Comparison of ENCODE assay signal across 15 cellular contexts in genomic region chr17:32819035-32819434, GRCh38. TPM values are rescaled to one million over a fixed set of nuclear protein-coding genes. Genes with fewer than 3 reads are reported as not detected.
DNase-seq lines count a peak whose midpoint lies in the region; ATAC-seq, FAIRE-seq and TF ChIP-seq lines count a peak whose summit lies in the region.
"Had no signal": no experiment of that assay in that cellular context is flagged by ENCODE, and none has a peak within 500 bp of the region (broad histone marks: within the 10 kb centered on the region; RNA-seq: fewer than 3 reads in every experiment).

No MANE protein-coding gene starts in this region.

- H3K9ac ChIP-seq in endothelial cell of umbilical vein (replicated peaks; ENCODE audit: extremely low read depth, insufficient read depth, low read length) = peak overlapping the region; percentile 11

- BruUV-seq in endothelial cell of umbilical vein (replicated peaks; lab: Mats Ljungman, UMichigan) = no TSS peak

- H3K27ac ChIP-seq in HEK293 (ENCODE audit: extremely low read depth, low read depth, low read length) (no peak overlapping the region), endothelial cell of umbilical vein (ENCODE audit: insufficient read depth, low read depth, low read length) (peak overlapping the region; percentile 50)
- H3K27ac ChIP-seq: colonic mucosa, spleen, WERI-Rb-1 had no signal

- dilution Hi-C loops in endothelial cell of umbilical vein (cut with MboI; ENCODE audit: extremely low pct_ligation_motif_present, low sequenced_read_pairs) = no loop called here

- CTCF ChIA-PET in HEK293 (lab: Yijun Ruan, JAX) (interaction anchor here (1.4 to 2.3 kb wide), 2 partner anchors 58 to 59 kb away, joined by 4 to 9 read pairs; partner anchors contain the start of gene MYO1D), endothelial cell of umbilical vein (lab: Charles Lee) (interaction anchor here (0.7 to 1.6 kb wide), 3 partner anchors 35 to 58 kb away, joined by 3 to 7 read pairs (median 4); partner anchors contain the start of gene MYO1D)

- TF ChIP-seq CTCF in AG09309 (IDR thresholded peaks at IDR 0.05; ENCODE audit: control insufficient read depth, insufficient read depth, low read depth, low read length, missing control alignments) (no peak), HEK293 (tag by site-specific recombination; IDR thresholded peaks at IDR 0.05) (no peak), endothelial cell of umbilical vein (IDR thresholded peaks at IDR 0.05; ENCODE audit: extremely low read depth in 1 of 2, insufficient read depth in 1 of 2, low read depth in 1 of 2, low read length in 2 of 2) (no peak), osteocyte (IDR thresholded peaks at IDR 0.05) (no peak)

- peak; percentile 44 for DNase-seq in AG09309 (ENCODE audit: low read depth)
- peak; percentile 79 for DNase-seq in endothelial cell of umbilical vein (ENCODE audit: low read depth, low spot score)
- peak; percentile 19 for DNase-seq in myocyte (ENCODE audit: low read depth)
- DNase-seq in NCI-H748 (lab: John Stamatoyannopoulos, UW; ENCODE audit: unreplicated experiment) = no peak
- no peak for DNase-seq in osteocyte (ENCODE audit: extremely low spot score, unreplicated experiment)
- no peak for DNase-seq in stimulated activated CD4-positive, alpha-beta T cell treated with anti-CD3 and anti-CD28 coated beads, Interleukin-4, amount 100 ng/mL, for 24 hours
- DNase-seq: colonic mucosa, Karpas-422, NCI-H1694 treated with DMSO at 0.1 percent for 48 hours, NCI-H82, spleen, WERI-Rb-1 had no signal

- H3K9me1 ChIP-seq in endothelial cell of umbilical vein (replicated peaks; ENCODE audit: control insufficient read depth, extremely low read depth, insufficient read depth, low read length) = no peaks in the 10 kb centered on the region

- no peak overlapping the region for H3K27ac Mint-ChIP-seq in osteocyte (ENCODE audit: unreplicated experiment)
- H3K27ac Mint-ChIP-seq: activated naive CD8-positive, alpha-beta T cell had no signal

- H3K4me3 ChIP-seq in AG09309 (ENCODE audit: control insufficient read depth, low read depth, low read length) (no peak overlapping the region), HEK293 (ENCODE audit: low read depth, low read length) (no peak overlapping the region), endothelial cell of umbilical vein (replicated peaks in 1 of 3; ENCODE audit: insufficient read depth in 1 of 3, low read depth in 1 of 3, low read length in 3 of 3) (no peak overlapping the region)
- H3K4me3 ChIP-seq: colonic mucosa, spleen had no signal

- no peak for TF ChIP-seq POLR2A in endothelial cell of umbilical vein (IDR thresholded peaks at IDR 0.05; ENCODE audit: low read depth, low read length)

- no peaks in the 10 kb centered on the region for H3K9me3 ChIP-seq in HEK293 (ENCODE audit: control insufficient read depth, insufficient read depth, low read depth, low read length)
- no peaks in the 10 kb centered on the region for H3K9me3 ChIP-seq in endothelial cell of umbilical vein (replicated peaks; ENCODE audit: control insufficient read depth, insufficient read depth, low read length)
- H3K9me3 ChIP-seq: colonic mucosa, spleen had no signal

- H3K36me3 Mint-ChIP-seq in osteocyte (ENCODE audit: unreplicated experiment) = no peaks in the 10 kb centered on the region

- H3K4me3 Mint-ChIP-seq in osteocyte (ENCODE audit: unreplicated experiment) = no peak overlapping the region
- H3K4me3 Mint-ChIP-seq: activated naive CD8-positive, alpha-beta T cell had no signal

- H3K79me2 ChIP-seq in endothelial cell of umbilical vein (ENCODE audit: control insufficient read depth, insufficient read depth, low read length) = peaks cover 8% of the 10 kb centered on the region

- H3K9me3 Mint-ChIP-seq in osteocyte (ENCODE audit: unreplicated experiment) = no peaks in the 10 kb centered on the region

- ATAC-seq in HG03159 (IDR thresholded peaks at IDR 0.05; ENCODE audit: unreplicated experiment) = no peak

- H3K4me1 ChIP-seq in HEK293 (ENCODE audit: control insufficient read depth, insufficient read depth, low read length) (peaks cover 6% of the 10 kb centered on the region), endothelial cell of umbilical vein (ENCODE audit: control insufficient read depth, extremely low read depth, insufficient read depth, low read length) (peaks cover 31% of the 10 kb centered on the region)
- H3K4me1 ChIP-seq: colonic mucosa had no signal

- no peaks in the 10 kb centered on the region for H3K27me3 ChIP-seq in endothelial cell of umbilical vein (ENCODE audit: control insufficient read depth in 2 of 2, insufficient read depth in 2 of 2, low read length in 2 of 2)
- H3K27me3 ChIP-seq: colonic mucosa had no signal

- H3K36me3 ChIP-seq in HEK293 (ENCODE audit: control insufficient read depth in 2 of 2, insufficient read depth in 1 of 2, low read length in 2 of 2) = no peaks in the 10 kb centered on the region
- H3K36me3 ChIP-seq in endothelial cell of umbilical vein (ENCODE audit: control insufficient read depth in 2 of 2, extremely low read depth in 1 of 2, insufficient read depth in 2 of 2, low read length in 2 of 2) = no peaks in the 10 kb centered on the region
- H3K36me3 ChIP-seq: colonic mucosa, spleen, WERI-Rb-1 had no signal

- POLR2A ChIA-PET in HEK293 (lab: Yijun Ruan, JAX) (no interaction called here), endothelial cell of umbilical vein (lab: Charles Lee) (no interaction called here)

- H3K4me2 ChIP-seq in endothelial cell of umbilical vein (ENCODE audit: insufficient read depth, low read length) = peak overlapping the region; percentile 53

- intact Hi-C loops in endothelial cell of umbilical vein (cut with micrococcal nuclease) = no loop called here

- no peaks in the 10 kb centered on the region for H3K27me3 Mint-ChIP-seq in osteocyte (ENCODE audit: unreplicated experiment)

- H4K20me1 ChIP-seq in endothelial cell of umbilical vein (replicated peaks; ENCODE audit: control insufficient read depth, extremely low read depth, insufficient read depth, low read length) = no peaks in the 10 kb centered on the region

- H2AFZ ChIP-seq in endothelial cell of umbilical vein (ENCODE audit: low read depth, low read length) = peak overlapping the region; percentile 35

- no peak for FAIRE-seq in endothelial cell of umbilical vein (lab: Jason Lieb, UNC)

- H3K4me1 Mint-ChIP-seq in osteocyte (ENCODE audit: unreplicated experiment) = peaks cover 4% of the 10 kb centered on the region

TF ChIP-seq in HEK293, 187 proteins besides CTCF, POLR2A, EP300 and RAD21:
- TF ChIP-seq ZBTB17 (tag by site-specific recombination; IDR thresholded peaks at IDR 0.05) = peak; percentile 46; the same call in 1 of the 2 replicates
- TF ChIP-seq SCRT2 (tag by site-specific recombination; IDR thresholded peaks at IDR 0.05) = no peak

TF ChIP-seq in endothelial cell of umbilical vein, 7 proteins besides CTCF, POLR2A, EP300 and RAD21:
- TF ChIP-seq JUN (IDR thresholded peaks at IDR 0.05; ENCODE audit: borderline replicate concordance, insufficient read depth, insufficient read length, low read depth) (no peak), FOS (IDR thresholded peaks at IDR 0.05; ENCODE audit: borderline replicate concordance, insufficient read depth, low read length) (no peak), EZH2 (IDR thresholded peaks at IDR 0.05; ENCODE audit: borderline replicate concordance, low read depth, low read length, severe bottlenecking) (no peak), POLR2AphosphoS5 (IDR thresholded peaks at IDR 0.05; ENCODE audit: insufficient read depth, low read depth, low read length) (no peak), MAX (IDR thresholded peaks at IDR 0.05; ENCODE audit: insufficient read depth, insufficient read length) (no peak), MYC (IDR thresholded peaks at IDR 0.05; ENCODE audit: low read depth, low read length) (no peak)

RNA-seq across cellular contexts. Expression of gene MYO1D, which starts 57.9 kb away (rescaled TPM):
- total RNA-seq in endothelial cell of umbilical vein (85.5 and 101 TPM in 2 replicates), myocyte (34.8 and 49.2 TPM in 2 replicates), osteocyte (15.4 and 19.1 TPM in 2 replicates)
- 34.8 and 37.8 TPM in 2 replicates for polyA plus RNA-seq in endothelial cell of umbilical vein
- 56.3 and 56.6 TPM in 2 replicates for polyA plus RNA-seq in endothelial cell of umbilical vein (2011; cell fraction: cytosol; rRNA removed)
- 44.8 and 49.7 TPM in 2 replicates for polyA plus RNA-seq in endothelial cell of umbilical vein (2011; cell fraction: nucleus; rRNA removed)
- 69.7 and 82.3 TPM in 2 replicates for polyA plus RNA-seq in endothelial cell of umbilical vein (2012)
- 111 and 138 TPM in 2 replicates for polyA minus RNA-seq in endothelial cell of umbilical vein
- polyA minus RNA-seq in endothelial cell of umbilical vein (2011; cell fraction: cytosol; rRNA and poly(A)+ RNA removed) = not detected
- 149 and 254 TPM in 2 replicates for polyA minus RNA-seq in endothelial cell of umbilical vein (2011; cell fraction: nucleus; rRNA and poly(A)+ RNA removed)
- 45.4 TPM for polyA plus RNA-seq in myocyte (2012)

Comparison
In these comparisons a context has a peak if more than half of its experiments do, and no peak if none do; other contexts are left out.
1. DNase-seq: peak in AG09309 (single experiment), endothelial cell of umbilical vein (single experiment) and myocyte (single experiment); none in NCI-H748 (single experiment), osteocyte (single experiment) and stimulated activated CD4-positive, alpha-beta T cell treated with anti-CD3 and anti-CD28 coated beads, Interleukin-4, amount 100 ng/mL, for 24 hours (single experiment).